Comparison of ENCODE assay signal across 8 cellular contexts in genomic region chr6:32933661-32934085, GRCh38. TPM values are rescaled to one million over a fixed set of nuclear protein-coding genes. Genes with fewer than 3 reads are reported as not detected.
DNase-seq lines count a peak whose midpoint lies in the region; ATAC-seq, FAIRE-seq and TF ChIP-seq lines count a peak whose summit lies in the region.

No MANE protein-coding gene starts in this region.

- ATAC-seq in HepG2, result peak; percentile 65
- no peak for ATAC-seq in HG03571 (IDR thresholded peaks at IDR 0.05; ENCODE audit: unreplicated experiment)

- TF ChIP-seq RAD21 in HepG2 (CRISPR knock-in tag; IDR thresholded peaks at IDR 0.05), result peak; percentile 69

- H3K4me1 ChIP-seq in colonic mucosa (no peaks in the 10 kb centered on the region), HepG2 (ENCODE audit: insufficient read depth, low read length) (peaks cover 16% of the 10 kb centered on the region)

- TF ChIP-seq CTCF in 22Rv1 (IDR thresholded peaks at IDR 0.05) (peak; percentile 93), GM12874 (IDR thresholded peaks at IDR 0.05; ENCODE audit: insufficient read depth, low read depth, low read length) (peak; percentile 67), colonic mucosa (IDR thresholded peaks at IDR 0.05) (peak; percentile 74), HepG2 (CRISPR knock-in tag; IDR thresholded peaks at IDR 0.05) (peak; percentile 85)

- no peaks in the 10 kb centered on the region for H3K27me3 ChIP-seq in colonic mucosa
- peaks cover 2 to 28% of the 10 kb centered on the region in 2 experiments; a peak in 3 of 5 replicates for H3K27me3 ChIP-seq in HepG2 (ENCODE audit: control insufficient read depth in 1 of 2, insufficient read depth in 2 of 2, low read length in 2 of 2)

- H4K20me1 ChIP-seq in HepG2 (ENCODE audit: insufficient read depth, low read length), result no peaks in the 10 kb centered on the region

- no peak for TF ChIP-seq POLR2A in HepG2 (IDR thresholded peaks at IDR 0.05; ENCODE audit: insufficient read depth in 1 of 2, low read depth in 2 of 2, low read length in 2 of 2)

- CTCF ChIA-PET in HepG2 (lab: Yijun Ruan, JAX; ENCODE audit: low intra/inter-chr PET ratio, low total read pairs), result interaction anchor here (0.7 to 6.2 kb wide), 5 partner anchors 14 to 50 kb away, joined by 4 to 103 read pairs (median 12); partner anchors contain the start of genes BRD2 and HLA-DMA

- WGBS in HepG2 (ENCODE audit: low lambda C conversion rate), result 0% methylated on average over 3 of the region's 3 CpGs

- no peak overlapping the region for H3K27ac ChIP-seq in 22Rv1
- no peak overlapping the region for H3K27ac ChIP-seq in colonic mucosa
- H3K27ac ChIP-seq in HepG2 (ENCODE audit: extremely low read length, insufficient read depth, low read length), result no peak overlapping the region

- BruUV-seq in HepG2 (replicated peaks; lab: Mats Ljungman, UMichigan), result no TSS peak

- H3K4me2 ChIP-seq in HepG2 (ENCODE audit: low read depth, low read length), result no peak overlapping the region

- H2AFZ ChIP-seq in HepG2 (ENCODE audit: low read length), result no peak overlapping the region

- TF ChIP-seq EP300 in HepG2 (IDR thresholded peaks at IDR 0.05; ENCODE audit: low read depth in 2 of 2, low read length in 2 of 2) (no peak), HepG2 (CRISPR knock-in tag; IDR thresholded peaks at IDR 0.05; ENCODE audit: borderline replicate concordance) (no peak)

- in situ Hi-C loops in HepG2 (cut with HindIII; ENCODE audit: extremely low pct_ligation_motif_present, low pct_unique_long_range_greater_than_20kb), result no loop called here

- POLR2A ChIA-PET in HepG2 (lab: Yijun Ruan, JAX), result interaction anchor here (1.0 to 2.1 kb wide), 5 partner anchors 19 to 51 kb away, joined by 5 to 15 read pairs (median 6); partner anchors contain the start of gene HLA-DMA

- peak; percentile 60 for FAIRE-seq in HepG2 (lab: Jason Lieb, UNC)

- H3K36me3 ChIP-seq in colonic mucosa (no peaks in the 10 kb centered on the region), HepG2 (replicated peaks in 1 of 2; ENCODE audit: control insufficient read depth in 1 of 2, insufficient read depth in 2 of 2, low read length in 2 of 2) (no peaks in the 10 kb centered on the region)

- H3K9me3 ChIP-seq in colonic mucosa, result no peaks in the 10 kb centered on the region
- no peaks in the 10 kb centered on the region for H3K9me3 ChIP-seq in HepG2 (ENCODE audit: low read length)

- peak; percentile 19 for DNase-seq in NCI-H345 treated with DMSO at 0.1 percent for 48 hours (lab: John Stamatoyannopoulos, UW; ENCODE audit: unreplicated experiment)
- peak; percentile 85 for DNase-seq in activated CD4-positive, alpha-beta T cell treated with anti-CD3 and anti-CD28 coated beads for 48 hours
- peak; percentile 89 for DNase-seq in colonic mucosa
- peak; percentile 67 for DNase-seq in HepG2 (ENCODE audit: low spot score)
- peak; percentile 40 to 68 (median 49) for DNase-seq in stimulated activated CD4-positive, alpha-beta T cell treated with anti-CD3 and anti-CD28 coated beads, TNF-alpha, amount 100 ng/mL, for 1 hour (ENCODE audit: low read depth in 3 of 3, low spot score in 1 of 3)

- H3K9ac ChIP-seq in colonic mucosa (ENCODE audit: low read depth in 2 of 2, low read length in 2 of 2) (no peak overlapping the region), HepG2 (ENCODE audit: insufficient read depth, low read depth, low read length) (no peak overlapping the region)

- no peaks in the 10 kb centered on the region for H3K79me2 ChIP-seq in HepG2 (ENCODE audit: insufficient read depth, low read length)

- intact Hi-C loops in colonic mucosa (cut with DNase I) (loop anchor here (2.0 to 5.0 kb wide), 2 partner anchors 46 to 53 kb away; no protein-coding TSS in a partner anchor), HepG2 (cut with micrococcal nuclease; ENCODE audit: unreplicated experiment) (loop anchor here (1.0 to 5.0 kb wide), 3 partner anchors 13 to 52 kb away; no protein-coding TSS in a partner anchor)

- H3K4me3 ChIP-seq in colonic mucosa, result no peak overlapping the region
- no peak overlapping the region for H3K4me3 ChIP-seq in HepG2 (replicated peaks in 1 of 3; ENCODE audit: insufficient read depth in 1 of 3, low read depth in 2 of 3, low read length in 3 of 3)

RNA-seq across cellular contexts. Expression of gene HLA-DMB, which starts 7.2 kb away (rescaled TPM):
- 10 to 100 TPM in 1 of 2 donors, 1 to 10 TPM in 1; 6.7 to 28.8 TPM for total RNA-seq in colonic mucosa
- not detected in 2 replicates for total RNA-seq in HepG2 (2016; rRNA removed; fragmentation: Illumina TruSeq; extraction: Trizol)
- total RNA-seq in HepG2 (2016; cell fraction: cytosol; rRNA removed; fragmentation: Illumina TruSeq; extraction: Trizol; ENCODE audit: low read depth), result not detected in 2 replicates
- total RNA-seq in HepG2 (2016; cell fraction: insoluble cytoplasmic fraction; rRNA removed; fragmentation: Illumina TruSeq; extraction: Trizol), result not detected in 2 replicates
- total RNA-seq in HepG2 (2016; cell fraction: membrane; rRNA removed; fragmentation: Illumina TruSeq; extraction: Trizol), result not detected in 2 replicates
- total RNA-seq in HepG2 (2016; cell fraction: nucleus; rRNA removed; fragmentation: Illumina TruSeq; extraction: Trizol), result not detected in 2 replicates
- not detected in 2 replicates for polyA plus RNA-seq in HepG2 (2011; rRNA removed)
- not detected in 2 replicates for polyA plus RNA-seq in HepG2 (2011; cell fraction: cytosol; rRNA removed)
- polyA plus RNA-seq in HepG2 (2011; cell fraction: nucleus; rRNA removed), result 0.09 TPM in 1 of 2 replicates, not detected in the other
- polyA plus RNA-seq in HepG2 (2012), result not detected in 2 replicates
- not detected in 2 replicates for polyA plus RNA-seq in HepG2 (2016; cell fraction: cytosol; fragmentation: Illumina TruSeq; extraction: Trizol; ENCODE audit: low read depth)
- not detected in 2 replicates for polyA plus RNA-seq in HepG2 (2016; cell fraction: insoluble cytoplasmic fraction; fragmentation: Illumina TruSeq; extraction: Trizol; ENCODE audit: low read depth)
- polyA plus RNA-seq in HepG2 (2016; cell fraction: membrane; fragmentation: Illumina TruSeq; extraction: Trizol; ENCODE audit: low read depth), result not detected in 2 replicates
- polyA plus RNA-seq in HepG2 (2016; cell fraction: nucleus; fragmentation: Illumina TruSeq; extraction: Trizol; ENCODE audit: insufficient read depth, low read depth), result not detected in 2 replicates
- polyA minus RNA-seq in HepG2 (2011; rRNA and poly(A)+ RNA removed; ENCODE audit: low replicate concordance), result not detected in 2 replicates
- not detected in 2 replicates for polyA minus RNA-seq in HepG2 (2011; cell fraction: cytosol; rRNA and poly(A)+ RNA removed)
- polyA minus RNA-seq in HepG2 (2011; cell fraction: nucleus; rRNA and poly(A)+ RNA removed), result not detected in 2 replicates

RNA-seq across cellular contexts. Expression of gene HLA-DMA, which starts 19.2 kb away (rescaled TPM):
- total RNA-seq in colonic mucosa, result 10 to 100 TPM; 14.5 to 26.1 TPM
- 0.71 and 1.3 TPM in 2 replicates for total RNA-seq in HepG2 (2016; rRNA removed; fragmentation: Illumina TruSeq; extraction: Trizol)
- 0.53 and 0.61 TPM in 2 replicates for total RNA-seq in HepG2 (2016; cell fraction: cytosol; rRNA removed; fragmentation: Illumina TruSeq; extraction: Trizol; ENCODE audit: low read depth)
- 0.82 and 1.2 TPM in 2 replicates for total RNA-seq in HepG2 (2016; cell fraction: insoluble cytoplasmic fraction; rRNA removed; fragmentation: Illumina TruSeq; extraction: Trizol)
- 0.46 and 0.76 TPM in 2 replicates for total RNA-seq in HepG2 (2016; cell fraction: membrane; rRNA removed; fragmentation: Illumina TruSeq; extraction: Trizol)
- total RNA-seq in HepG2 (2016; cell fraction: nucleus; rRNA removed; fragmentation: Illumina TruSeq; extraction: Trizol), result 0.78 and 0.85 TPM in 2 replicates
- 0.70 and 1.7 TPM in 2 replicates for polyA plus RNA-seq in HepG2 (2011; rRNA removed)
- polyA plus RNA-seq in HepG2 (2011; cell fraction: cytosol; rRNA removed), result 0.59 and 1.2 TPM in 2 replicates
- polyA plus RNA-seq in HepG2 (2011; cell fraction: nucleus; rRNA removed), result 3.1 and 3.3 TPM in 2 replicates
- polyA plus RNA-seq in HepG2 (2012), result 1.6 and 1.7 TPM in 2 replicates
- 0.12 and 0.36 TPM in 2 replicates for polyA plus RNA-seq in HepG2 (2016; cell fraction: cytosol; fragmentation: Illumina TruSeq; extraction: Trizol; ENCODE audit: low read depth)
- 0.62 and 0.68 TPM in 2 replicates for polyA plus RNA-seq in HepG2 (2016; cell fraction: insoluble cytoplasmic fraction; fragmentation: Illumina TruSeq; extraction: Trizol; ENCODE audit: low read depth)
- polyA plus RNA-seq in HepG2 (2016; cell fraction: membrane; fragmentation: Illumina TruSeq; extraction: Trizol; ENCODE audit: low read depth), result 0.63 and 0.96 TPM in 2 replicates
- 2.9 and 4.5 TPM in 2 replicates for polyA plus RNA-seq in HepG2 (2016; cell fraction: nucleus; fragmentation: Illumina TruSeq; extraction: Trizol; ENCODE audit: insufficient read depth, low read depth)
- polyA minus RNA-seq in HepG2 (2011; rRNA and poly(A)+ RNA removed; ENCODE audit: low replicate concordance), result 1.2 and 1.9 TPM in 2 replicates
- not detected in 2 replicates for polyA minus RNA-seq in HepG2 (2011; cell fraction: cytosol; rRNA and poly(A)+ RNA removed)
- 1.7 and 2.3 TPM in 2 replicates for polyA minus RNA-seq in HepG2 (2011; cell fraction: nucleus; rRNA and poly(A)+ RNA removed)

RNA-seq across cellular contexts. Expression of gene BRD2, which starts 34.7 kb away (rescaled TPM):
- total RNA-seq in colonic mucosa (100 to 1,000 TPM; 149 to 167 TPM), HepG2 (2016; rRNA removed; fragmentation: Illumina TruSeq; extraction: Trizol) (71.5 and 143 TPM in 2 replicates)
- 57.3 and 65.0 TPM in 2 replicates for total RNA-seq in HepG2 (2016; cell fraction: cytosol; rRNA removed; fragmentation: Illumina TruSeq; extraction: Trizol; ENCODE audit: low read depth)
- 67.2 and 139 TPM in 2 replicates for total RNA-seq in HepG2 (2016; cell fraction: insoluble cytoplasmic fraction; rRNA removed; fragmentation: Illumina TruSeq; extraction: Trizol)
- total RNA-seq in HepG2 (2016; cell fraction: membrane; rRNA removed; fragmentation: Illumina TruSeq; extraction: Trizol), result 98.6 and 98.8 TPM in 2 replicates
- total RNA-seq in HepG2 (2016; cell fraction: nucleus; rRNA removed; fragmentation: Illumina TruSeq; extraction: Trizol), result 221 and 247 TPM in 2 replicates
- polyA plus RNA-seq in HepG2 (2011; rRNA removed), result 194 and 202 TPM in 2 replicates
- polyA plus RNA-seq in HepG2 (2011; cell fraction: cytosol; rRNA removed), result 75.6 and 93.5 TPM in 2 replicates
- polyA plus RNA-seq in HepG2 (2011; cell fraction: nucleus; rRNA removed), result 401 and 432 TPM in 2 replicates
- polyA plus RNA-seq in HepG2 (2012), result 149 and 160 TPM in 2 replicates
- 30.1 and 33.2 TPM in 2 replicates for polyA plus RNA-seq in HepG2 (2016; cell fraction: cytosol; fragmentation: Illumina TruSeq; extraction: Trizol; ENCODE audit: low read depth)
- polyA plus RNA-seq in HepG2 (2016; cell fraction: insoluble cytoplasmic fraction; fragmentation: Illumina TruSeq; extraction: Trizol; ENCODE audit: low read depth), result 94.6 and 114 TPM in 2 replicates
- polyA plus RNA-seq in HepG2 (2016; cell fraction: membrane; fragmentation: Illumina TruSeq; extraction: Trizol; ENCODE audit: low read depth), result 58.5 and 64.6 TPM in 2 replicates
- 653 and 682 TPM in 2 replicates for polyA plus RNA-seq in HepG2 (2016; cell fraction: nucleus; fragmentation: Illumina TruSeq; extraction: Trizol; ENCODE audit: insufficient read depth, low read depth)
- polyA minus RNA-seq in HepG2 (2011; rRNA and poly(A)+ RNA removed; ENCODE audit: low replicate concordance), result 126 and 157 TPM in 2 replicates
- polyA minus RNA-seq in HepG2 (2011; cell fraction: cytosol; rRNA and poly(A)+ RNA removed), result 43.6 and 49.2 TPM in 2 replicates
- polyA minus RNA-seq in HepG2 (2011; cell fraction: nucleus; rRNA and poly(A)+ RNA removed), result 223 and 377 TPM in 2 replicates

Comparison
In these comparisons a context has a peak if more than half of its experiments do, and no peak if none do; other contexts are left out.
1. DNase-seq: peak in every context shown above with its lines; median percentile 89 in colonic mucosa; 85 in activated CD4-positive, alpha-beta T cell treated with anti-CD3 and anti-CD28 coated beads for 48 hours; 67 in HepG2; 49 in stimulated activated CD4-positive, alpha-beta T cell treated with anti-CD3 and anti-CD28 coated beads, TNF-alpha, amount 100 ng/mL, for 1 hour; 19 in NCI-H345 treated with DMSO at 0.1 percent for 48 hours.
2. RNA of gene HLA-DMB, which starts 7.2 kb away (total RNA-seq): 6.7 to 28.8 TPM in colonic mucosa; not detected in HepG2; every median in the first group is over 4 times any median in the second.
3. RNA of gene HLA-DMA, which starts 19.2 kb away (total RNA-seq): 14.5 to 26.1 TPM in colonic mucosa; 0.46 to 1.3 TPM in HepG2; every median in the first group is over 4 times any median in the second.
4. Peak in every context shown above with its lines, with median percentiles within 50 percentile points of each other: CTCF ChIP-seq.